In the genomic region with DNA sequence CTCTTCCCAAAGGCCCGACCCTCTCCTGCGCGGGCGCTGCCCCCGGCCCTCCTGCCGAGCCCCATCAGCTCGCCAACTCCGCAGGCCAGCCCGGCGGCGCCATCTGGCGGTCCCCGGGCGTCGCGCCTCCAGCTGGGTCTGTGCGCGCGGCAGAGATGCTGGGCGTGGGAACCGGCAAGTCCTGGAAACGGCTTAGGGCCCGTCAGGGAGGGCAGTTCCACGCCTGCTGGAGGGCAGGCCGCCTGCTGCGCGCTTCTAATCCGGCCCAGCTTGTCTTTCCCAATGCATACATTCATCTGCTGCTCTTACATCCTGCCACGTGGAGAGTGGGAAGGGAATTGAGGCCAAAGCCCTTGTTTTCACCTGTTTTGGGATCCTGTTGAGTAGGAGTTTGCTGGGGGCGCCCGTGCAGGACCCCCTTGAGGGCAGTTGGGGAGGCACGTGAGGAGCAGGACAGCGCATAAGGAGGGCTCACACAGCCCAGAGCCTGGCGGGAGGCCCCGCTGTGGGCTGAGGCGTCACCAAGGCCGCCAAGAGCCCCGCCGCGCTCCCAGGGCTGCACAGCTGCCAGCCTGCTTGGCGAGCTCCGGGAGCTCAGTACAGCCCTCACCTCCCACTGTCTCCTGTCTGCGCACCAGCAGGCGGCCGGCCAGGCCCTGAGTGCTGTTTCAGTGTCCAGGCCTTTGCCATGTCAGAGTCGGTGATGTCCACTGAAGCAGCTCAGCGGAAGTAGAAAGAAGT, we compare ENCODE assay signal across 8 cellular contexts.
DNase-seq lines count a peak whose midpoint lies in the region; ATAC-seq and TF ChIP-seq lines count a peak whose summit lies in the region.

No MANE protein-coding gene starts in this region.

- intact Hi-C loops in breast epithelium (cut with DNase I; ENCODE audit: low total_unique reads) = loop anchor here (2.0 kb wide), 1 partner anchor 29 kb away; no protein-coding TSS in a partner anchor

- H3K36me3 ChIP-seq in breast epithelium = no peaks in the 10 kb centered on the region

- H3K4me3 ChIP-seq in breast epithelium = peak overlapping the region; percentile 28 to 70 (median 48)

- H3K4me1 ChIP-seq in breast epithelium = no peaks in the 10 kb centered on the region

- DNase-seq in Caki2 (ENCODE audit: low read depth) (peak; percentile 41), UCSD-AML1 (lab: John Stamatoyannopoulos, UW; ENCODE audit: unreplicated experiment) (peak; percentile 84), breast epithelium (ENCODE audit: low spot score in 2 of 2) (peak in 1 of 2 donors; percentile 36), islet precursor cell (peak; percentile 95)
- peak in 3 of 4 experiments; percentile 12 to 50 (median 39) for DNase-seq in stimulated activated CD4-positive, alpha-beta T cell treated with anti-CD3 and anti-CD28 coated beads, Interleukin-1b, Interleukin-23, amount 100 ng/mL, for 24 hours (ENCODE audit: low read depth in 4 of 4, low spot score in 1 of 4)

- ATAC-seq in HG02981 (IDR thresholded peaks at IDR 0.05; ENCODE audit: unreplicated experiment) (peak; percentile 50), HG03457 (IDR thresholded peaks at IDR 0.05; ENCODE audit: unreplicated experiment) (no peak), GM19324 (IDR thresholded peaks at IDR 0.05; ENCODE audit: low FRiP score, unreplicated experiment) (no peak)

- in situ Hi-C loops in Caki2 (cut with HindIII; ENCODE audit: low pct_unique_long_range_greater_than_20kb, low sequenced_read_pairs) = no loop called here

- H3K9me3 ChIP-seq in breast epithelium = no peaks in the 10 kb centered on the region

- peak; percentile 12 to 42 (median 40) for TF ChIP-seq CTCF in breast epithelium (IDR thresholded peaks at IDR 0.05)

- H3K27ac ChIP-seq in breast epithelium = peak overlapping the region in 1 of 2 donors; percentile 69

- H3K27me3 ChIP-seq in breast epithelium = peaks cover 0 to 3% of the 10 kb centered on the region in 2 donors

- no peak for TF ChIP-seq POLR2A in breast epithelium (IDR thresholded peaks at IDR 0.05)
